In genomic region chr6:90483116-90483839, GRCh38 we compare ENCODE assay signal across 27 cellular contexts.
DNase-seq lines count a peak whose midpoint lies in the region; TF ChIP-seq lines count a peak whose summit lies in the region.
"Had no signal": no experiment of that assay in that cellular context is flagged by ENCODE, and none has a peak within 500 bp of the region (broad histone marks: within the 10 kb centered on the region; RNA-seq: fewer than 3 reads in every experiment).

No MANE protein-coding gene starts in this region.

- TF ChIP-seq POLR2A in breast epithelium (IDR thresholded peaks at IDR 0.05), result no peak
- no peak for TF ChIP-seq POLR2A in sigmoid colon (IDR thresholded peaks at IDR 0.05)

- CTCF ChIA-PET in MCF 10A (lab: Yijun Ruan, JAX), result interaction anchor here (1.3 kb wide), 1 partner anchor 543 kb away, joined by 7 read pairs; no protein-coding TSS in a partner anchor

- TF ChIP-seq EP300 in sigmoid colon (IDR thresholded peaks at IDR 0.05), result no peak

- H3K4me1 Mint-ChIP-seq in MCF 10A (ENCODE audit: insufficient read depth, unreplicated experiment), result peaks cover 15% of the 10 kb centered on the region
- peaks cover 9% of the 10 kb centered on the region for H3K4me1 Mint-ChIP-seq in HFFc6 (ENCODE audit: low read depth)
- peaks cover 11% of the 10 kb centered on the region for H3K4me1 Mint-ChIP-seq in glutamatergic neuron (ENCODE audit: low read depth, unreplicated experiment)

- TF ChIP-seq CTCF in MCF 10A (IDR thresholded peaks at IDR 0.05; ENCODE audit: unreplicated experiment), result no peak
- TF ChIP-seq CTCF in breast epithelium (IDR thresholded peaks at IDR 0.05), result no peak
- no peak for TF ChIP-seq CTCF in HFFc6 (IDR thresholded peaks at IDR 0.05)
- no peak for TF ChIP-seq CTCF in sigmoid colon (IDR thresholded peaks at IDR 0.05)
- TF ChIP-seq CTCF in glutamatergic neuron (IDR thresholded peaks at IDR 0.05; ENCODE audit: partially characterized antibody, unreplicated experiment), result no peak

- H3K36me3 Mint-ChIP-seq in MCF 10A (ENCODE audit: insufficient read depth, unreplicated experiment) (no peaks in the 10 kb centered on the region), HFFc6 (ENCODE audit: low read depth) (no peaks in the 10 kb centered on the region), glutamatergic neuron (ENCODE audit: unreplicated experiment) (peaks cover 12% of the 10 kb centered on the region)

- no peaks in the 10 kb centered on the region for H3K9me3 Mint-ChIP-seq in MCF 10A (ENCODE audit: unreplicated experiment)
- H3K9me3 Mint-ChIP-seq in HFFc6, result no peaks in the 10 kb centered on the region
- H3K9me3 Mint-ChIP-seq in glutamatergic neuron (ENCODE audit: unreplicated experiment), result peaks cover 2% of the 10 kb centered on the region

- POLR2A ChIA-PET in MCF 10A (lab: Yijun Ruan, JAX), result no interaction called here

- DNase-seq in MCF 10A (ENCODE audit: unreplicated experiment), result peak; percentile 36
- no peak for DNase-seq in breast epithelium (ENCODE audit: low spot score in 2 of 2)
- peak; percentile 41 for DNase-seq in fibroblast of peridontal ligament (ENCODE audit: extremely low read depth)
- no peak for DNase-seq in HFFc6
- DNase-seq in sigmoid colon, result no peak
- no peak for DNase-seq in NCI-H2081 (lab: John Stamatoyannopoulos, UW)
- DNase-seq in glutamatergic neuron, result no peak
- DNase-seq: activated CD4-positive, alpha-beta T cell treated with anti-CD3 and anti-CD28 coated beads for 36 hours; activated naive CD4-positive, alpha-beta T cell treated with anti-CD3 and anti-CD28 coated beads for 36 hours; activated T-cell treated with anti-CD3 and anti-CD28 coated beads, Interleukin-2, amount 50 U/mL, for 48 hours; Caco-2; central memory CD4-positive, alpha-beta T cell; GOT3; MM.1S; NCI-H1436; OCI-M1; retina; SHP77 treated with DMSO at 0.1 percent for 48 hours; stimulated activated CD4-positive, alpha-beta T cell treated with anti-CD3 and anti-CD28 coated beads, Interleukin-12 subunit alpha, Interleukin-12 subunit beta, amount 100 ng/mL, for 4 hours; stimulated activated CD4-positive, alpha-beta T cell treated with anti-CD3 and anti-CD28 coated beads, Interleukin-4, amount 100 ng/mL, for 4 hours; trophoblast cell had no signal

- intact Hi-C loops in MCF 10A (cut with micrococcal nuclease), result no loop called here
- intact Hi-C loops in breast epithelium (cut with DNase I; ENCODE audit: low total_unique reads), result no loop called here
- intact Hi-C loops in sigmoid colon (cut with DNase I), result loop anchor here (5.0 kb wide), 1 partner anchor 196 kb away; no protein-coding TSS in a partner anchor

- H3K9me3 ChIP-seq in breast epithelium, result no peaks in the 10 kb centered on the region
- no peaks in the 10 kb centered on the region for H3K9me3 ChIP-seq in sigmoid colon
- H3K9me3 ChIP-seq: Caco-2 had no signal

- H3K4me3 Mint-ChIP-seq in MCF 10A (ENCODE audit: unreplicated experiment), result no peak overlapping the region
- no peak overlapping the region for H3K4me3 Mint-ChIP-seq in HFFc6
- no peak overlapping the region for H3K4me3 Mint-ChIP-seq in glutamatergic neuron (ENCODE audit: unreplicated experiment)
- H3K4me3 Mint-ChIP-seq: activated CD4-positive, alpha-beta T cell treated with anti-CD3 and anti-CD28 coated beads for 36 hours; activated naive CD4-positive, alpha-beta T cell treated with anti-CD3 and anti-CD28 coated beads for 36 hours; IgD-negative memory B cell; stimulated activated naive CD8-positive, alpha-beta T cell treated with anti-CD3 and anti-CD28 coated beads, Interleukin-15, Interleukin-2, amounts not matched to agents 100 ng/mL and 50 ng/mL, for 24 hours had no signal

- H3K27ac Mint-ChIP-seq in MCF 10A (ENCODE audit: low read depth, unreplicated experiment) (no peak overlapping the region), HFFc6 (no peak overlapping the region), glutamatergic neuron (ENCODE audit: unreplicated experiment) (no peak overlapping the region)
- H3K27ac Mint-ChIP-seq: activated CD4-positive, alpha-beta T cell treated with anti-CD3 and anti-CD28 coated beads for 36 hours; activated naive CD4-positive, alpha-beta T cell treated with anti-CD3 and anti-CD28 coated beads for 36 hours had no signal

- H3K27me3 ChIP-seq in breast epithelium, result no peaks in the 10 kb centered on the region
- H3K27me3 ChIP-seq in sigmoid colon, result no peaks in the 10 kb centered on the region
- H3K27me3 ChIP-seq: BLaER1 had no signal

- no TSS peak for BruUV-seq in MCF 10A (replicated peaks; lab: Mats Ljungman, UMichigan)

- no peaks in the 10 kb centered on the region for H3K4me1 ChIP-seq in breast epithelium
- H3K4me1 ChIP-seq in sigmoid colon, result peaks cover 0 to 5% (median 2%) of the 10 kb centered on the region in 4 donors
- H3K4me1 ChIP-seq: Caco-2 had no signal

- H3K36me3 ChIP-seq in breast epithelium (no peaks in the 10 kb centered on the region), sigmoid colon (no peaks in the 10 kb centered on the region)
- H3K36me3 ChIP-seq: BLaER1 had no signal

- 90 to 92% methylated on average over 8 of the region's 8 CpGs for WGBS in sigmoid colon, 2 donors

- H3K27me3 Mint-ChIP-seq in MCF 10A (ENCODE audit: insufficient read depth, unreplicated experiment), result no peaks in the 10 kb centered on the region
- peaks cover 20% of the 10 kb centered on the region for H3K27me3 Mint-ChIP-seq in HFFc6 (ENCODE audit: insufficient read depth)
- H3K27me3 Mint-ChIP-seq in glutamatergic neuron (ENCODE audit: unreplicated experiment), result no peaks in the 10 kb centered on the region
- H3K27me3 Mint-ChIP-seq: IgD-negative memory B cell had no signal

- H3K27ac ChIP-seq in breast epithelium, result no peak overlapping the region
- peak overlapping the region; percentile 62 for H3K27ac ChIP-seq in angular gyrus (ENCODE audit: low read depth, low read length)
- H3K27ac ChIP-seq in sigmoid colon, result no peak overlapping the region
- H3K27ac ChIP-seq: BLaER1, epithelial cell of prostate, HL-60 had no signal

- no peak overlapping the region for H3K4me3 ChIP-seq in breast epithelium
- no peak overlapping the region for H3K4me3 ChIP-seq in sigmoid colon
- H3K4me3 ChIP-seq: BLaER1 had no signal

Comparison
In these comparisons a context has a peak if more than half of its experiments do, and no peak if none do; other contexts are left out.
1. DNase-seq: peak in MCF 10A (single experiment) and fibroblast of peridontal ligament (single experiment); none in breast epithelium (0 of 2), HFFc6 (single experiment), sigmoid colon (single experiment), NCI-H2081 (0 of 2) and glutamatergic neuron (single experiment).